ENCODE assay signal across 13 cellular contexts in genomic region chr15:57922780-57923179, GRCh38.
DNase-seq lines count a peak whose midpoint lies in the region; ATAC-seq and TF ChIP-seq lines count a peak whose summit lies in the region.
"Had no signal": no experiment of that assay in that cellular context is flagged by ENCODE, and none has a peak within 500 bp of the region (broad histone marks: within the 10 kb centered on the region; RNA-seq: fewer than 3 reads in every experiment).

No MANE protein-coding gene starts in this region.

- DNase-seq in BE2C = peak; percentile 27
- peak; percentile 26 for DNase-seq in amniotic epithelial cell (ENCODE audit: low read depth)
- peak; percentile 87 for DNase-seq in left ventricle myocardium superior
- DNase-seq in pulmonary artery endothelial cell (ENCODE audit: low read depth, low spot score) = peak; percentile 22
- no peak for DNase-seq in GM20000 (ENCODE audit: low spot score)
- no peak for DNase-seq in activated naive CD4-positive, alpha-beta T cell treated with anti-CD3 and anti-CD28 coated beads, Interleukin-2, amount 50 U/mL, for 16 hours
- DNase-seq in osteocyte (ENCODE audit: extremely low spot score, unreplicated experiment) = no peak
- DNase-seq: activated CD8-positive, alpha-beta T cell treated with anti-CD3 and anti-CD28 coated beads, Interleukin-2, amount 10 ng/mL, durations not matched to agents 7 days and 5 days; activated naive CD4-positive, alpha-beta T cell treated with anti-CD3 and anti-CD28 coated beads, Interleukin-2, amount 10 ng/mL, durations not matched to agents 7 days and 5 days; Kasumi-1 had no signal

- no peaks in the 10 kb centered on the region for H3K36me3 ChIP-seq in BE2C
- H3K36me3 ChIP-seq: tibial nerve had no signal

- peaks cover 28% of the 10 kb centered on the region for H3K27me3 Mint-ChIP-seq in osteocyte (ENCODE audit: unreplicated experiment)

- H3K27me3 ChIP-seq in BE2C = no peaks in the 10 kb centered on the region
- H3K27me3 ChIP-seq: tibial nerve had no signal

- no peaks in the 10 kb centered on the region for H3K36me3 Mint-ChIP-seq in osteocyte (ENCODE audit: unreplicated experiment)
- H3K36me3 Mint-ChIP-seq: activated naive CD4-positive, alpha-beta T cell treated with anti-CD3 and anti-CD28 coated beads, Interleukin-2, amount 10 ng/mL, durations not matched to agents 7 days and 5 days had no signal

- no peaks in the 10 kb centered on the region for H3K9me3 ChIP-seq in BE2C
- H3K9me3 ChIP-seq: tibial nerve had no signal

- ATAC-seq in left ventricle myocardium superior = peak; percentile 90
- ATAC-seq in HG03045 (IDR thresholded peaks at IDR 0.05; ENCODE audit: unreplicated experiment) = no peak
- ATAC-seq: activated CD8-positive, alpha-beta T cell treated with anti-CD3 and anti-CD28 coated beads, Interleukin-2, amount 10 ng/mL, durations not matched to agents 7 days and 5 days had no signal

- H3K4me1 ChIP-seq in BE2C = peaks cover 15% of the 10 kb centered on the region

- no peak overlapping the region for H3K4me3 ChIP-seq in BE2C (ENCODE audit: low read depth, low read length)
- H3K4me3 ChIP-seq: tibial nerve had no signal

- intact Hi-C loops in left ventricle myocardium superior (cut with micrococcal nuclease) = no loop called here

- no peaks in the 10 kb centered on the region for H3K9me3 Mint-ChIP-seq in osteocyte (ENCODE audit: unreplicated experiment)
- H3K9me3 Mint-ChIP-seq: activated naive CD4-positive, alpha-beta T cell treated with anti-CD3 and anti-CD28 coated beads, Interleukin-2, amount 10 ng/mL, durations not matched to agents 7 days and 5 days had no signal

- peaks cover 4% of the 10 kb centered on the region for H3K4me1 Mint-ChIP-seq in osteocyte (ENCODE audit: unreplicated experiment)
- H3K4me1 Mint-ChIP-seq: activated naive CD4-positive, alpha-beta T cell treated with anti-CD3 and anti-CD28 coated beads, Interleukin-2, amount 10 ng/mL, durations not matched to agents 7 days and 5 days had no signal

- peak; percentile 6; the same call in 1 of the 2 replicates for TF ChIP-seq CTCF in BE2C (IDR thresholded peaks at IDR 0.05; ENCODE audit: low read depth, low read length)
- TF ChIP-seq CTCF in GM20000 (IDR thresholded peaks at IDR 0.05; ENCODE audit: extremely low read depth, missing control alignments) = no peak
- TF ChIP-seq CTCF in osteocyte (IDR thresholded peaks at IDR 0.05) = no peak

- no peak overlapping the region for H3K4me3 Mint-ChIP-seq in osteocyte (ENCODE audit: unreplicated experiment)
- H3K4me3 Mint-ChIP-seq: activated CD8-positive, alpha-beta T cell treated with anti-CD3 and anti-CD28 coated beads, Interleukin-2, amount 10 ng/mL, durations not matched to agents 7 days and 5 days; activated naive CD4-positive, alpha-beta T cell treated with anti-CD3 and anti-CD28 coated beads, Interleukin-2, amount 10 ng/mL, durations not matched to agents 7 days and 5 days had no signal

- no peak overlapping the region for H3K27ac Mint-ChIP-seq in osteocyte (ENCODE audit: unreplicated experiment)
- H3K27ac Mint-ChIP-seq: activated CD8-positive, alpha-beta T cell treated with anti-CD3 and anti-CD28 coated beads, Interleukin-2, amount 10 ng/mL, durations not matched to agents 7 days and 5 days; activated naive CD4-positive, alpha-beta T cell treated with anti-CD3 and anti-CD28 coated beads, Interleukin-2, amount 10 ng/mL, durations not matched to agents 7 days and 5 days; progenitor cell of endocrine pancreas had no signal

Comparison
In these comparisons a context has a peak if more than half of its experiments do, and no peak if none do; other contexts are left out.
1. DNase-seq: peak in BE2C (single experiment), amniotic epithelial cell (single experiment), left ventricle myocardium superior (single experiment) and pulmonary artery endothelial cell (single experiment); none in GM20000 (single experiment), activated naive CD4-positive, alpha-beta T cell treated with anti-CD3 and anti-CD28 coated beads, Interleukin-2, amount 50 U/mL, for 16 hours (single experiment) and osteocyte (single experiment).